Comparison of ENCODE assay signal across 28 cellular contexts in the genomic region with DNA sequence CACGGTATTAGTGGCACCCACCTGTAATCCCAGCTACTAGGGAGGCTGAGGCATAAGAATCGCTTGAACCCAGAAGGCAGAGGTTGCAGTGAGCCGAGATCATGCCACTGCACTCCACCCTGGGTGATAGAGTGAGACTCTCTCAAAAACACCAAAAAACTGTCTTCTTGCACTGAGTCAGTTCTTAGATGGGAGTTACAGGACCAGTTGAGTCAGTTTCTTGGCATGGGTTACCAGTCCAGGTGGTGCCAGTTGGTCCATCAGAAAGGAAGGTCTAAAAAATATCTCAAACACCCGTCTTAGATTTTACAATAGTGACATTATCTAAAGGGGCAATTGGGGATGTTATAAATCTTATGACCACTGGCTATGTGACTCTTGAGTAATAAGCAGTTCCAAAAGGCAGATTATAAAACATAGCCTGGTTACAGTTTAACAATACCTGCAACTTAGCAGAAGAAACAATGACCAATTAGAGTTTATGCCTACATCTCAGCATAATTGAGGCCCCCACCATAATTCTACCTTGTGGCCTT.
DNase-seq lines count a peak whose midpoint lies in the region; ATAC-seq and TF ChIP-seq lines count a peak whose summit lies in the region.
"Had no signal": no experiment of that assay in that cellular context is flagged by ENCODE, and none has a peak within 500 bp of the region (broad histone marks: within the 10 kb centered on the region; RNA-seq: fewer than 3 reads in every experiment).

No MANE protein-coding gene starts in this region.

- ATAC-seq in SK-N-SH treated with all-trans-retinoic acid at 6 μM for 48 hours (no peak), left colon (peak; percentile 93), GM19463 (IDR thresholded peaks at IDR 0.05; ENCODE audit: unreplicated experiment) (no peak)
- ATAC-seq: HCT116 had no signal

- TF ChIP-seq RAD21 in SK-N-SH (IDR thresholded peaks at IDR 0.05; ENCODE audit: low read length) = no peak

- no peaks in the 10 kb centered on the region for H4K20me1 ChIP-seq in SK-N-SH (ENCODE audit: insufficient read depth)
- H4K20me1 ChIP-seq: BLaER1 had no signal

- H2AFZ ChIP-seq in SK-N-SH (ENCODE audit: low read depth) = no peak overlapping the region

- DNase-seq in SK-N-SH = no peak
- DNase-seq in colonic mucosa = peak; percentile 54
- peak; percentile 24 to 41 for DNase-seq in left colon
- no peak for DNase-seq in MCF 10A (ENCODE audit: unreplicated experiment)
- DNase-seq in medulla oblongata (ENCODE audit: extremely low spot score) = no peak
- DNase-seq in uterus = no peak
- DNase-seq: 8988T; CD4-positive, CD25-positive, alpha-beta regulatory T cell; COR-L47; DMS79 treated with DMSO at 0.1 percent for 48 hours; GF-D8; NCI-H1092 treated with DMSO at 0.1 percent for 48 hours; NCI-H1436; NCI-H187; NCI-H2081 treated with DMSO at 0.1 percent for 48 hours; NCI-H2171 treated with DMSO at 0.1 percent for 48 hours; NCI-H446 treated with DMSO at 0.1 percent for 48 hours; NCI-H526; NCI-H82; Right ventricle myocardium superior; RPMI8226 had no signal

- peaks cover 7% of the 10 kb centered on the region for H3K9me3 Mint-ChIP-seq in MCF 10A (ENCODE audit: unreplicated experiment)

- H3F3A ChIP-seq in SK-N-SH (replicated peaks; ENCODE audit: insufficient read depth) = no peaks in the 10 kb centered on the region

- H3K9ac ChIP-seq in SK-N-SH (no peak overlapping the region), colonic mucosa (ENCODE audit: low read depth in 2 of 2, low read length in 2 of 2) (no peak overlapping the region)
- H3K9ac ChIP-seq: BLaER1, KMS-11 had no signal

- TF ChIP-seq POLR2A in uterus (IDR thresholded peaks at IDR 0.05) = no peak

- WGBS in SK-N-SH (ENCODE audit: low lambda C conversion rate) = 74% methylated on average over 3 of the region's 4 CpGs

- no peak for TF ChIP-seq CTCF in SK-N-SH (IDR thresholded peaks at IDR 0.05)
- no peak for TF ChIP-seq CTCF in colonic mucosa (IDR thresholded peaks at IDR 0.05)
- TF ChIP-seq CTCF in MCF 10A (IDR thresholded peaks at IDR 0.05; ENCODE audit: unreplicated experiment) = no peak
- no peak for TF ChIP-seq CTCF in uterus (IDR thresholded peaks at IDR 0.05)

- no peaks in the 10 kb centered on the region for H3K4me1 ChIP-seq in SK-N-SH (ENCODE audit: control insufficient read depth in 1 of 2, insufficient read depth in 2 of 2, low read depth in 1 of 2, low read length in 1 of 2)
- peaks cover 3% of the 10 kb centered on the region for H3K4me1 ChIP-seq in colonic mucosa
- H3K4me1 ChIP-seq in uterus = no peaks in the 10 kb centered on the region
- H3K4me1 ChIP-seq: BLaER1, SJSA1 had no signal

- no peaks in the 10 kb centered on the region for H3K79me2 ChIP-seq in SK-N-SH (ENCODE audit: insufficient read depth)

- no peak for TF ChIP-seq EP300 in SK-N-SH (IDR thresholded peaks at IDR 0.05; ENCODE audit: borderline replicate concordance in 1 of 2, low read depth in 1 of 2, low read length in 1 of 2)

- no peaks in the 10 kb centered on the region for H3K27me3 ChIP-seq in SK-N-SH (ENCODE audit: insufficient read depth)
- no peaks in the 10 kb centered on the region for H3K27me3 ChIP-seq in colonic mucosa
- H3K27me3 ChIP-seq in uterus = no peaks in the 10 kb centered on the region
- H3K27me3 ChIP-seq: BLaER1, SJSA1 had no signal

- H3K4me3 Mint-ChIP-seq in MCF 10A (ENCODE audit: unreplicated experiment) = no peak overlapping the region
- H3K4me3 Mint-ChIP-seq: CD4-positive, CD25-positive, alpha-beta regulatory T cell; IgD-negative memory B cell had no signal

- H3K27ac Mint-ChIP-seq in MCF 10A (ENCODE audit: low read depth, unreplicated experiment) = no peak overlapping the region
- H3K27ac Mint-ChIP-seq: CD4-positive, CD25-positive, alpha-beta regulatory T cell; IgD-negative memory B cell had no signal

- H3K36me3 Mint-ChIP-seq in MCF 10A (ENCODE audit: insufficient read depth, unreplicated experiment) = no peaks in the 10 kb centered on the region
- H3K36me3 Mint-ChIP-seq: CD4-positive, CD25-positive, alpha-beta regulatory T cell had no signal

- CTCF ChIA-PET in SK-N-SH (lab: Yijun Ruan, JAX) = interaction anchor here (0.8 kb wide), 1 partner anchor 12 kb away, joined by 3 read pairs; no protein-coding TSS in a partner anchor
- CTCF ChIA-PET in MCF 10A (lab: Yijun Ruan, JAX) = interaction anchor here (0.6 to 1.6 kb wide), 2 partner anchors 11 kb away, joined by 3 to 7 read pairs; no protein-coding TSS in a partner anchor

- H3K4me3 ChIP-seq in SK-N-SH (ENCODE audit: low read depth in 2 of 2, low read length in 1 of 2) (no peak overlapping the region), colonic mucosa (no peak overlapping the region), uterus (no peak overlapping the region)
- H3K4me3 ChIP-seq: BLaER1, SJSA1 had no signal

- peaks cover 5% of the 10 kb centered on the region for H3K4me1 Mint-ChIP-seq in MCF 10A (ENCODE audit: insufficient read depth, unreplicated experiment)
- H3K4me1 Mint-ChIP-seq: IgD-negative memory B cell had no signal

- H3K36me3 ChIP-seq in SK-N-SH (replicated peaks in 1 of 2; ENCODE audit: control insufficient read depth in 1 of 2, insufficient read depth in 2 of 2, low read length in 1 of 2) = no peaks in the 10 kb centered on the region
- no peaks in the 10 kb centered on the region for H3K36me3 ChIP-seq in colonic mucosa
- no peaks in the 10 kb centered on the region for H3K36me3 ChIP-seq in uterus
- H3K36me3 ChIP-seq: BLaER1, SJSA1 had no signal

- POLR2A ChIA-PET in SK-N-SH (lab: Yijun Ruan, JAX) (no interaction called here), MCF 10A (lab: Yijun Ruan, JAX) (interaction anchor here (0.7 to 1.2 kb wide), 2 partner anchors 18 to 29 kb away, joined by 3 to 5 read pairs; no protein-coding TSS in a partner anchor)

- no TSS peak for BruUV-seq in MCF 10A (replicated peaks; lab: Mats Ljungman, UMichigan)

- H3K4me2 ChIP-seq in SK-N-SH = no peak overlapping the region
- H3K4me2 ChIP-seq: BLaER1, KMS-11 had no signal

- no peaks in the 10 kb centered on the region for H3K27me3 Mint-ChIP-seq in MCF 10A (ENCODE audit: insufficient read depth, unreplicated experiment)
- H3K27me3 Mint-ChIP-seq: IgD-negative memory B cell had no signal

- H3K9me3 ChIP-seq in SK-N-SH (peaks cover 10% of the 10 kb centered on the region; the same call in 1 of the 2 replicates), colonic mucosa (no peaks in the 10 kb centered on the region), uterus (no peaks in the 10 kb centered on the region)
- H3K9me3 ChIP-seq: SJSA1 had no signal

- intact Hi-C loops in colonic mucosa (cut with DNase I) = no loop called here
- intact Hi-C loops in left colon (cut with DNase I, micrococcal nuclease) = no loop called here
- intact Hi-C loops in MCF 10A (cut with micrococcal nuclease) = no loop called here
- intact Hi-C loops in uterus (cut with DNase I; ENCODE audit: low total_unique reads) = no loop called here

- H3K27ac ChIP-seq in SK-N-SH (ENCODE audit: low read depth in 2 of 2, low read length in 1 of 2) (no peak overlapping the region), colonic mucosa (peak overlapping the region; percentile 34), uterus (no peak overlapping the region)
- H3K27ac ChIP-seq: BLaER1, KMS-11, SJSA1 had no signal

- no peaks in the 10 kb centered on the region for H3K9me2 ChIP-seq in SK-N-SH

TF ChIP-seq in SK-N-SH, 30 proteins besides CTCF, POLR2A, EP300 and RAD21:
- no peak for TF ChIP-seq FOXM1 (IDR thresholded peaks at IDR 0.05; ENCODE audit: low read depth)
- peak; percentile 26; the same call in 1 of the 2 replicates for TF ChIP-seq FOSL2 (IDR thresholded peaks at IDR 0.05; ENCODE audit: borderline replicate concordance, low read depth)

TF ChIP-seq in SK-N-SH treated with all-trans-retinoic acid at 6 μM for 48 hours, 23 proteins besides CTCF, POLR2A, EP300 and RAD21 (continues in another document):
- TF ChIP-seq GLIS3 (CRISPR knock-in tag; IDR thresholded peaks at IDR 0.05) (no peak), ZNF70 (CRISPR knock-in tag; IDR thresholded peaks at IDR 0.05) (no peak), PPARA (CRISPR knock-in tag; IDR thresholded peaks at IDR 0.05; ENCODE audit: borderline replicate concordance) (no peak), SNAI2 (CRISPR knock-in tag; IDR thresholded peaks at IDR 0.05) (no peak), ZNF565 (CRISPR knock-in tag; conservative IDR thresholded peaks at IDR 0.05; ENCODE audit: low read depth) (no peak), ESRRG (CRISPR knock-in tag; IDR thresholded peaks at IDR 0.05) (no peak), CSDC2 (CRISPR knock-in tag; IDR thresholded peaks at IDR 0.05) (no peak)
- TF ChIP-seq, protein P1, sequence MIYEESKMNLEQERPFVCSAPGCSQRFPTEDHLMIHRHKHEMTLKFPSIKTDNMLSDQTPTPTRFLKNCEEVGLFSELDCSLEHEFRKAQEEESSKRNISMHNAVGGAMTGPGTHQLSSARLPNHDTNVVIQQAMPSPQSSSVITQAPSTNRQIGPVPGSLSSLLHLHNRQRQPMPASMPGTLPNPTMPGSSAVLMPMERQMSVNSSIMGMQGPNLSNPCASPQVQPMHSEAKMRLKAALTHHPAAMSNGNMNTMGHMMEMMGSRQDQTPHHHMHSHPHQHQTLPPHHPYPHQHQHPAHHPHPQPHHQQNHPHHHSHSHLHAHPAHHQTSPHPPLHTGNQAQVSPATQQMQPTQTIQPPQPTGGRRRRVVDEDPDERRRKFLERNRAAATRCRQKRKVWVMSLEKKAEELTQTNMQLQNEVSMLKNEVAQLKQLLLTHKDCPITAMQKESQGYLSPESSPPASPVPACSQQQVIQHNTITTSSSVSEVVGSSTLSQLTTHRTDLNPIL (CRISPR knock-in tag; IDR thresholded peaks at IDR 0.05; ENCODE audit: low read depth) = no peak
- TF ChIP-seq, protein P2, sequence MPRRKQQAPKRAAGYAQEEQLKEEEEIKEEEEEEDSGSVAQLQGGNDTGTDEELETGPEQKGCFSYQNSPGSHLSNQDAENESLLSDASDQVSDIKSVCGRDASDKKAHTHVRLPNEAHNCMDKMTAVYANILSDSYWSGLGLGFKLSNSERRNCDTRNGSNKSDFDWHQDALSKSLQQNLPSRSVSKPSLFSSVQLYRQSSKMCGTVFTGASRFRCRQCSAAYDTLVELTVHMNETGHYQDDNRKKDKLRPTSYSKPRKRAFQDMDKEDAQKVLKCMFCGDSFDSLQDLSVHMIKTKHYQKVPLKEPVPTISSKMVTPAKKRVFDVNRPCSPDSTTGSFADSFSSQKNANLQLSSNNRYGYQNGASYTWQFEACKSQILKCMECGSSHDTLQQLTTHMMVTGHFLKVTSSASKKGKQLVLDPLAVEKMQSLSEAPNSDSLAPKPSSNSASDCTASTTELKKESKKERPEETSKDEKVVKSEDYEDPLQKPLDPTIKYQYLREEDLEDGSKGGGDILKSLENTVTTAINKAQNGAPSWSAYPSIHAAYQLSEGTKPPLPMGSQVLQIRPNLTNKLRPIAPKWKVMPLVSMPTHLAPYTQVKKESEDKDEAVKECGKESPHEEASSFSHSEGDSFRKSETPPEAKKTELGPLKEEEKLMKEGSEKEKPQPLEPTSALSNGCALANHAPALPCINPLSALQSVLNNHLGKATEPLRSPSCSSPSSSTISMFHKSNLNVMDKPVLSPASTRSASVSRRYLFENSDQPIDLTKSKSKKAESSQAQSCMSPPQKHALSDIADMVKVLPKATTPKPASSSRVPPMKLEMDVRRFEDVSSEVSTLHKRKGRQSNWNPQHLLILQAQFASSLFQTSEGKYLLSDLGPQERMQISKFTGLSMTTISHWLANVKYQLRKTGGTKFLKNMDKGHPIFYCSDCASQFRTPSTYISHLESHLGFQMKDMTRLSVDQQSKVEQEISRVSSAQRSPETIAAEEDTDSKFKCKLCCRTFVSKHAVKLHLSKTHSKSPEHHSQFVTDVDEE (CRISPR knock-in tag; IDR thresholded peaks at IDR 0.05) = no peak

Comparison
In these comparisons a context has a peak if more than half of its experiments do, and no peak if none do; other contexts are left out.
1. DNase-seq: peak in colonic mucosa (single experiment) and left colon (2 of 2); none in SK-N-SH (single experiment), MCF 10A (single experiment), medulla oblongata (single experiment) and uterus (0 of 2).